Comparison of ENCODE assay signal across 9 cellular contexts in genomic region chr10:79155301-79156081, GRCh38.
DNase-seq lines count a peak whose midpoint lies in the region; ATAC-seq and TF ChIP-seq lines count a peak whose summit lies in the region.
"Had no signal": no experiment of that assay in that cellular context is flagged by ENCODE, and none has a peak within 500 bp of the region (broad histone marks: within the 10 kb centered on the region; RNA-seq: fewer than 3 reads in every experiment).

No MANE protein-coding gene starts in this region.

- 59 to 74% methylated on average over 13 to 14 of the region's 14 CpGs for WGBS in body of pancreas, 2 donors

- ATAC-seq in Right ventricle myocardium inferior, result no peak
- no peak for ATAC-seq in body of pancreas
- peak in 1 of 2 donors; percentile 1 for ATAC-seq in lower lobe of right lung

- no peak for TF ChIP-seq POLR2A in body of pancreas (IDR thresholded peaks at IDR 0.05)
- no peak for TF ChIP-seq POLR2A in vagina (IDR thresholded peaks at IDR 0.05)

- peaks cover 45% of the 10 kb centered on the region for H3K4me1 ChIP-seq in cardiac muscle cell (ENCODE audit: low read depth)
- H3K4me1 ChIP-seq in body of pancreas, result peaks cover 87% of the 10 kb centered on the region
- H3K4me1 ChIP-seq in lower lobe of right lung, result peaks cover 100% of the 10 kb centered on the region
- peaks cover 98% of the 10 kb centered on the region for H3K4me1 ChIP-seq in vagina

- H3K36me3 ChIP-seq in cardiac muscle cell, result no peaks in the 10 kb centered on the region
- no peaks in the 10 kb centered on the region for H3K36me3 ChIP-seq in body of pancreas (replicated peaks in 1 of 2; ENCODE audit: insufficient read depth in 1 of 2, low read depth in 2 of 2)
- peaks cover 8% of the 10 kb centered on the region for H3K36me3 ChIP-seq in lower lobe of right lung
- no peaks in the 10 kb centered on the region for H3K36me3 ChIP-seq in vagina

- DNase-seq in cardiac muscle cell (ENCODE audit: low read depth in 1 of 2, low spot score in 1 of 2), result peak in 1 of 2 donors; percentile 35
- DNase-seq in Right ventricle myocardium inferior (ENCODE audit: missing footprints), result no peak
- peak in 1 of 4 donors; percentile 54 for DNase-seq in body of pancreas
- no peak for DNase-seq in lower lobe of right lung
- DNase-seq in vagina (ENCODE audit: extremely low spot score in 2 of 2), result no peak
- DNase-seq in GM20000 (ENCODE audit: low spot score), result no peak
- no peak for DNase-seq in retina
- DNase-seq in NCI-H1417 (lab: John Stamatoyannopoulos, UW), result no peak
- DNase-seq: CD4-positive, alpha-beta memory T cell had no signal

- intact Hi-C loops in Right ventricle myocardium inferior (cut with DNase I) (loop anchor here (2.0 kb wide), 1 partner anchor 77 kb away; no protein-coding TSS in a partner anchor), body of pancreas (cut with DNase I) (no loop called here), lower lobe of right lung (cut with DNase I) (no loop called here), vagina (cut with DNase I) (no loop called here)

- no peaks in the 10 kb centered on the region for H3K27me3 ChIP-seq in cardiac muscle cell
- H3K27me3 ChIP-seq in body of pancreas, result no peaks in the 10 kb centered on the region
- no peaks in the 10 kb centered on the region for H3K27me3 ChIP-seq in lower lobe of right lung (ENCODE audit: low read depth)
- no peaks in the 10 kb centered on the region for H3K27me3 ChIP-seq in vagina

- TF ChIP-seq CTCF in cardiac muscle cell (IDR thresholded peaks at IDR 0.05; ENCODE audit: low read depth, low read length) (peak; percentile 17), body of pancreas (IDR thresholded peaks at IDR 0.05) (peak in 1 of 7 experiments; percentile 4), lower lobe of right lung (IDR thresholded peaks at IDR 0.05) (no peak), vagina (IDR thresholded peaks at IDR 0.05) (no peak), GM20000 (IDR thresholded peaks at IDR 0.05; ENCODE audit: extremely low read depth, missing control alignments) (no peak)

- H3K9me3 ChIP-seq in cardiac muscle cell (ENCODE audit: low read depth) (no peaks in the 10 kb centered on the region), body of pancreas (no peaks in the 10 kb centered on the region), lower lobe of right lung (no peaks in the 10 kb centered on the region), vagina (no peaks in the 10 kb centered on the region)

- no peak overlapping the region for H3K4me3 ChIP-seq in cardiac muscle cell
- H3K4me3 ChIP-seq in body of pancreas, result no peak overlapping the region
- H3K4me3 ChIP-seq in lower lobe of right lung, result no peak overlapping the region
- no peak overlapping the region for H3K4me3 ChIP-seq in vagina

- H3K27ac ChIP-seq in cardiac muscle cell (peak overlapping the region; percentile 97), body of pancreas (peak overlapping the region; percentile 40 to 88 (median 80)), lower lobe of right lung (peak overlapping the region; percentile 94), vagina (peak overlapping the region; percentile 88)
